In the genomic region with DNA sequence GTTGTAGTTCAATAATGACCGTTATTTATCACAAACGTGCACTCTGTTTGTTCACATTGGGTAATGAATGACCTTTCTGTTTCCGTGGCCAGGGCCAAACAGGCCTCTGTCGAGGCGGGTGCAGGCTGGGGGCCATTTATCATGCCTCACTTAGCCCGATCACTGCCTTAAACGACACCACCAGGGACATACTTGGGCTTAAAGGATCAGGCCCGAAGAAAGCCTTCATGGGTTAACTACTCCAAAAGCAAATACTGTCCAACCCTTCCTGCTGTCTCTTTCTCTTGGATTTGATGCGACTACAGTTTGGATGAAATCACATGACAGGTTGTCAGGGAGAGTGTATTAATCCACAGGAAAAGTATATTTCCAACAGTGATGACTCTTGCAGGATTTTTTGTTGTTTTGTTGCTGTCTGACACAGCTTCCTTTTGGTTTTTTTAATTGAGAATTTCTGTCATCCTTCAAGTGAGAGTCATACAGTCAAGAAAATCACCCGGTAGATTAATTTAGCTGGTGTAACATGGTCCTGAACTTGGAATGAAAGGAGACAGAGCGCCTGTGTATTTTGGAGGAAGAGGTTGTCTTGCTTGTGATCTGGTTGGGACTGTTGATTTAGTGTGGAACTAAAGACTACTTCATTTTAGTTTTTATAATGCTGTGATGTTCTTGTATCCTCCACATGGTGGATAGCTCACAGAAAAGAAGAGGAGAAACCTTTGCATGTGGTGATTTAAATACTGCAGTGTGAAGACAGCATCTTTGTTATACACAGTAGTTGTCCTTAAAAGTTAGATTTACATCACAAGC, we compare ENCODE assay signal across 13 cellular contexts.
DNase-seq lines count a peak whose midpoint lies in the region; ATAC-seq and TF ChIP-seq lines count a peak whose summit lies in the region.
"Had no signal": no experiment of that assay in that cellular context is flagged by ENCODE, and none has a peak within 500 bp of the region (broad histone marks: within the 10 kb centered on the region; RNA-seq: fewer than 3 reads in every experiment).

No MANE protein-coding gene starts in this region.

- ATAC-seq in left cardiac atrium (peak; percentile 24 to 45), HG02759 (IDR thresholded peaks at IDR 0.05; ENCODE audit: unreplicated experiment) (no peak), HG02938 (IDR thresholded peaks at IDR 0.05; ENCODE audit: unreplicated experiment) (no peak)
- ATAC-seq: stimulated activated effector memory CD8-positive, alpha-beta T cell treated with anti-CD3 and anti-CD28 coated beads, Interleukin-12 subunit alpha, Interleukin-12 subunit beta, amount 100 ng/mL, for 72 hours had no signal

- TF ChIP-seq POLR2A in vagina (IDR thresholded peaks at IDR 0.05), result no peak

- H3K79me2 ChIP-seq in parathyroid adenoma, result peaks cover 70% of the 10 kb centered on the region

- no peaks in the 10 kb centered on the region for H3K36me3 ChIP-seq in parathyroid adenoma (ENCODE audit: control insufficient read depth, insufficient read depth, low read length)
- no peaks in the 10 kb centered on the region for H3K36me3 ChIP-seq in vagina
- H3K36me3 ChIP-seq: HAP-1, ovary had no signal

- H3K4me2 ChIP-seq in parathyroid adenoma (ENCODE audit: low read length), result peak overlapping the region; percentile 9

- TF ChIP-seq CTCF in parathyroid adenoma (IDR thresholded peaks at IDR 0.05) (no peak), vagina (IDR thresholded peaks at IDR 0.05) (no peak)

- H3K9me3 ChIP-seq in parathyroid adenoma (ENCODE audit: control insufficient read depth, low read length), result no peaks in the 10 kb centered on the region
- H3K9me3 ChIP-seq in vagina, result no peaks in the 10 kb centered on the region
- H3K9me3 ChIP-seq: HAP-1, ovary had no signal

- H3K4me3 ChIP-seq in parathyroid adenoma (ENCODE audit: low read depth, low read length), result no peak overlapping the region
- H3K4me3 ChIP-seq in vagina, result no peak overlapping the region
- H3K4me3 ChIP-seq: HAP-1, ovary, SK-N-MC had no signal

- peak overlapping the region; percentile 29 for H3K27ac ChIP-seq in angular gyrus (ENCODE audit: low read depth, low read length)
- peak overlapping the region; percentile 60 for H3K27ac ChIP-seq in parathyroid adenoma
- H3K27ac ChIP-seq in vagina, result peak overlapping the region; percentile 18
- H3K27ac ChIP-seq: ovary, SK-N-MC had no signal

- H3K27me3 ChIP-seq in parathyroid adenoma (ENCODE audit: control insufficient read depth, insufficient read depth, low read length) (no peaks in the 10 kb centered on the region), vagina (no peaks in the 10 kb centered on the region)
- H3K27me3 ChIP-seq: ovary had no signal

- no peak overlapping the region for H3K9ac ChIP-seq in parathyroid adenoma

- H2AFZ ChIP-seq in parathyroid adenoma, result no peak overlapping the region

- H3K4me1 ChIP-seq in parathyroid adenoma (peaks cover 26% of the 10 kb centered on the region), vagina (no peaks in the 10 kb centered on the region)

- DNase-seq in left cardiac atrium (no peak), vagina (ENCODE audit: extremely low spot score in 2 of 2) (no peak), NCI-H2196 treated with DMSO at 0.1 percent for 48 hours (lab: John Stamatoyannopoulos, UW; ENCODE audit: unreplicated experiment) (no peak)
- DNase-seq: activated naive CD4-positive, alpha-beta T cell treated with anti-CD3 and anti-CD28 coated beads for 36 hours; CD4-positive, CD25-positive, alpha-beta regulatory T cell; ovary had no signal

- intact Hi-C loops in left cardiac atrium (cut with DNase I) (loop anchor here in 1 of 2 donors (5.0 kb wide), 1 partner anchor 267 kb away; the partner anchor contains the start of gene PTPRG), vagina (cut with DNase I) (loop anchor here (5.0 kb wide), 1 partner anchor 1987 kb away; no protein-coding TSS in a partner anchor)

Comparison
In these comparisons a context has a peak if more than half of its experiments do, and no peak if none do; other contexts are left out.
1. ATAC-seq: peak in left cardiac atrium (2 of 2); none in HG02759 (single experiment) and HG02938 (single experiment).
2. Peak in every context shown above with its lines, with median percentiles within 50 percentile points of each other: H3K27ac ChIP-seq.